ENCODE assay signal across 1 cellular context in the genomic region with DNA sequence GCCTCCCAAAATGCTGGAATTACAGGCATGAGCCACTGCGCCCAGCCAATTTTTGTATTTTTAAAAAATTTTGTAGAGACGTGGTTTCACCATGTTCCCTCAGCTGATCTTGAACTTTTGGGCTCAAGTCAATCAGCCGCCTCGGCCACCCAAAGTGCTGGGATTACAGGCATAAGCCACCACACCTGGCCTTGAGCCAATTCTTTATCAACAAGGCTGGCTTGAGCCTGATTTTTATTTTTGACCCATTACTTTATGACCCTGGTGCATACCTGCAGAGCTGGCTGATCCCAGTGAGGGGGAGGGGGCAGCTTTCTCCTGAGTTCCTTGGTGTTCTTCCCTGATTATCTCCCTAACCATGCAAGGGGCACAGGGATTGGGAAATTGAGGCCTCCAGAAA.
TF ChIP-seq lines count a peak whose summit lies in the region.

No MANE protein-coding gene starts in this region.

TF ChIP-seq in GM12878, 131 proteins besides CTCF, POLR2A, EP300 and RAD21:
- TF ChIP-seq IKZF2 (IDR thresholded peaks at IDR 0.05) (no peak), POLR2AphosphoS5 (IDR thresholded peaks at IDR 0.05; ENCODE audit: low read length) (no peak), RFX5 (IDR thresholded peaks at IDR 0.05; ENCODE audit: low read depth, low read length) (no peak), NFIC (IDR thresholded peaks at IDR 0.05; ENCODE audit: low read depth, low read length) (no peak), ZNF384 (IDR thresholded peaks at IDR 0.05; ENCODE audit: borderline replicate concordance, low read depth, low read length) (no peak), STAT3 (IDR thresholded peaks at IDR 0.05; ENCODE audit: low read depth, low read length) (no peak), ETV6 (conservative IDR thresholded peaks at IDR 0.05 in 1 of 2, IDR thresholded peaks at IDR 0.05 in 1 of 2; ENCODE audit: borderline replicate concordance in 1 of 2, low read depth in 1 of 2) (no peak), TCF12 (IDR thresholded peaks at IDR 0.05; ENCODE audit: low read depth, low read length) (no peak), GABPA (IDR thresholded peaks at IDR 0.05; ENCODE audit: low read depth) (no peak), ZSCAN29 (IDR thresholded peaks at IDR 0.05) (no peak), CHD2 (IDR thresholded peaks at IDR 0.05; ENCODE audit: borderline replicate concordance, low read depth, low read length) (no peak), POLR2AphosphoS2 (IDR thresholded peaks at IDR 0.05; ENCODE audit: low read depth, low read length) (no peak), ZNF687 (IDR thresholded peaks at IDR 0.05) (no peak), SREBF1 (IDR thresholded peaks at IDR 0.05; ENCODE audit: low read length) (no peak), MYC (IDR thresholded peaks at IDR 0.05; ENCODE audit: insufficient read depth, insufficient read length, insufficient replicate concordance, low read length, severe bottlenecking) (no peak), SKIL (IDR thresholded peaks at IDR 0.05; ENCODE audit: low read depth, poor library complexity, severe bottlenecking) (no peak)
- TF ChIP-seq, protein P1, sequence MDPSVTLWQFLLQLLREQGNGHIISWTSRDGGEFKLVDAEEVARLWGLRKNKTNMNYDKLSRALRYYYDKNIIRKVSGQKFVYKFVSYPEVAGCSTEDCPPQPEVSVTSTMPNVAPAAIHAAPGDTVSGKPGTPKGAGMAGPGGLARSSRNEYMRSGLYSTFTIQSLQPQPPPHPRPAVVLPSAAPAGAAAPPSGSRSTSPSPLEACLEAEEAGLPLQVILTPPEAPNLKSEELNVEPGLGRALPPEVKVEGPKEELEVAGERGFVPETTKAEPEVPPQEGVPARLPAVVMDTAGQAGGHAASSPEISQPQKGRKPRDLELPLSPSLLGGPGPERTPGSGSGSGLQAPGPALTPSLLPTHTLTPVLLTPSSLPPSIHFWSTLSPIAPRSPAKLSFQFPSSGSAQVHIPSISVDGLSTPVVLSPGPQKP (IDR thresholded peaks at IDR 0.05; ENCODE audit: low read depth, low read length) = no peak
- TF ChIP-seq, protein P2, sequence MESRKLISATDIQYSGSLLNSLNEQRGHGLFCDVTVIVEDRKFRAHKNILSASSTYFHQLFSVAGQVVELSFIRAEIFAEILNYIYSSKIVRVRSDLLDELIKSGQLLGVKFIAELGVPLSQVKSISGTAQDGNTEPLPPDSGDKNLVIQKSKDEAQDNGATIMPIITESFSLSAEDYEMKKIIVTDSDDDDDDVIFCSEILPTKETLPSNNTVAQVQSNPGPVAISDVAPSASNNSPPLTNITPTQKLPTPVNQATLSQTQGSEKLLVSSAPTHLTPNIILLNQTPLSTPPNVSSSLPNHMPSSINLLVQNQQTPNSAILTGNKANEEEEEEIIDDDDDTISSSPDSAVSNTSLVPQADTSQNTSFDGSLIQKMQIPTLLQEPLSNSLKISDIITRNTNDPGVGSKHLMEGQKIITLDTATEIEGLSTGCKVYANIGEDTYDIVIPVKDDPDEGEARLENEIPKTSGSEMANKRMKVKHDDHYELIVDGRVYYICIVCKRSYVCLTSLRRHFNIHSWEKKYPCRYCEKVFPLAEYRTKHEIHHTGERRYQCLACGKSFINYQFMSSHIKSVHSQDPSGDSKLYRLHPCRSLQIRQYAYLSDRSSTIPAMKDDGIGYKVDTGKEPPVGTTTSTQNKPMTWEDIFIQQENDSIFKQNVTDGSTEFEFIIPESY (IDR thresholded peaks at IDR 0.05) = no peak
- TF ChIP-seq, protein P3, sequence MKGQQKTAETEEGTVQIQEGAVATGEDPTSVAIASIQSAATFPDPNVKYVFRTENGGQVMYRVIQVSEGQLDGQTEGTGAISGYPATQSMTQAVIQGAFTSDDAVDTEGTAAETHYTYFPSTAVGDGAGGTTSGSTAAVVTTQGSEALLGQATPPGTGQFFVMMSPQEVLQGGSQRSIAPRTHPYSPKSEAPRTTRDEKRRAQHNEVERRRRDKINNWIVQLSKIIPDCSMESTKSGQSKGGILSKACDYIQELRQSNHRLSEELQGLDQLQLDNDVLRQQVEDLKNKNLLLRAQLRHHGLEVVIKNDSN (IDR thresholded peaks at IDR 0.05; ENCODE audit: borderline replicate concordance, extremely low read length, insufficient read depth, low read depth, low read length) = no peak
